22 cellular contexts compared by ENCODE assay signal in the genomic region with DNA sequence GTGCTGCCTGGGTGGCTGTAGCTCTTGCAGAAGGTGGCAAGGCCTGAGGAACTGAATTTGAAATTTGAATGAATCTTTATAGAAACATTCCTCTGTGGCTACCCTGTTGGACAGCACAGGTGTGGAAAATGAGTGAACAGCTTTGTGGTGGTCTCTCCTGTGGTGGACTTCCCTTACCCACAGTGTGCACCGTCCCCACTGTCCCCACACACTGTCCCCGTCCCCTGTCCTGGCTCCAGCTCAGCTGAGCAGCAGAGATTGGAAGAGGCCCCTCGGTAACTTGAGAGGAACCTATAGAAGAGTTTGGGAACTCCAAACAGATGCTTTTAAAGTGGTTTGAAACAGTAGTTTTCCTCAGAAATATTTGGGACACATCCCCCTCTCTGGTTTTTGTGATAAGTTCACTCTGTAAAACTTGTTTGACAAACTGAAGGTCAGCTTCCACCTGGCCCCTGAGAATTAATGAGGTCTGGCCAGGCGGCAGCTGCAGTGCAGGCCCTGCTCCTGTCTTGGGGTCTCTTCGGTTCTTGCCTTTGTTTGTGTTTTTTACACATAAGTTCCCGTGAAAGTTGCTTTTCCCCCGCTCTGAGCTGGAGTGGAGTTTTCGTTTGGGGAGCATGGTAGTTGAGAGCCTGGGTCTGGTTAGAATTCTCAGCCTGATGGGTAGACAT.
"Had no signal": no experiment of that assay in that cellular context is flagged by ENCODE, and none has a peak within 500 bp of the region (broad histone marks: within the 10 kb centered on the region; RNA-seq: fewer than 3 reads in every experiment).

No MANE protein-coding gene starts in this region.

- H3K27me3 ChIP-seq: ascending aorta, dorsolateral prefrontal cortex, gastroesophageal sphincter, heart right ventricle had no signal

- H3K4me3 ChIP-seq: ascending aorta, dorsolateral prefrontal cortex, gastroesophageal sphincter, heart right ventricle, SK-N-MC, smooth muscle cell had no signal

- H3K4me1 ChIP-seq: parathyroid adenoma had no signal

- DNase-seq: activated CD4-positive, alpha-beta T cell treated with anti-CD3 and anti-CD28 coated beads, Interleukin-2, amount 50 U/mL, for 4 hours; activated CD4-positive, CD25-positive, alpha-beta regulatory T cell treated with anti-CD3 and anti-CD28 coated beads, Interleukin-2, amount 50 U/mL, for 72 hours; activated naive CD4-positive, alpha-beta T cell treated with anti-CD3 and anti-CD28 coated beads for 36 hours; activated naive CD8-positive, alpha-beta T cell treated with anti-CD3 and anti-CD28 coated beads, Interleukin-2, amount 50 U/mL, for 24 hours; activated T-cell treated with anti-CD3 and anti-CD28 coated beads for 4 hours; dorsolateral prefrontal cortex; erythroblast; heart right ventricle; stimulated activated CD4-positive, alpha-beta T cell treated with anti-CD3 and anti-CD28 coated beads, Interleukin-4, amount 100 ng/mL, for 4 hours; stimulated activated CD8-positive, alpha-beta memory T cell treated with anti-CD3 and anti-CD28 coated beads, Interleukin-4, amount 100 ng/mL, for 48 hours; stimulated activated naive CD4-positive, alpha-beta T cell treated with Interleukin-2 at 50 U/mL for 16 hours; substantia nigra; T-helper 1 cell; T1000; trophoblast cell had no signal

- H3K4me1 Mint-ChIP-seq: activated naive CD8-positive, alpha-beta T cell treated with anti-CD3 and anti-CD28 coated beads, Interleukin-2, amount 50 U/mL, for 24 hours; activated T-helper 17 cell treated with anti-CD3 and anti-CD28 coated beads, Interleukin-2, amount 50 U/mL, for 72 hours had no signal

- H3K9me3 ChIP-seq: ascending aorta, gastroesophageal sphincter had no signal

- H3K4me3 Mint-ChIP-seq: activated naive CD4-positive, alpha-beta T cell treated with anti-CD3 and anti-CD28 coated beads for 36 hours; activated naive CD8-positive, alpha-beta T cell treated with anti-CD3 and anti-CD28 coated beads, Interleukin-2, amount 50 U/mL, for 24 hours; activated T-helper 17 cell treated with anti-CD3 and anti-CD28 coated beads, Interleukin-2, amount 50 U/mL, for 72 hours had no signal

- ATAC-seq: activated naive CD8-positive, alpha-beta T cell treated with anti-CD3 and anti-CD28 coated beads, Interleukin-2, amount 50 U/mL, for 24 hours; activated T-helper 17 cell treated with anti-CD3 and anti-CD28 coated beads, Interleukin-2, amount 50 U/mL, for 72 hours; gastroesophageal sphincter; left lobe of liver had no signal

- H3K27ac ChIP-seq: ascending aorta, gastroesophageal sphincter, parathyroid adenoma, SK-N-MC had no signal

- H3K9me3 Mint-ChIP-seq: activated naive CD4-positive, alpha-beta T cell treated with anti-CD3 and anti-CD28 coated beads for 36 hours; activated naive CD8-positive, alpha-beta T cell treated with anti-CD3 and anti-CD28 coated beads, Interleukin-2, amount 50 U/mL, for 24 hours; activated T-helper 17 cell treated with anti-CD3 and anti-CD28 coated beads, Interleukin-2, amount 50 U/mL, for 72 hours had no signal

- H3K27ac Mint-ChIP-seq: activated naive CD4-positive, alpha-beta T cell treated with anti-CD3 and anti-CD28 coated beads for 36 hours; activated naive CD8-positive, alpha-beta T cell treated with anti-CD3 and anti-CD28 coated beads, Interleukin-2, amount 50 U/mL, for 24 hours; activated T-helper 17 cell treated with anti-CD3 and anti-CD28 coated beads, Interleukin-2, amount 50 U/mL, for 72 hours had no signal
